Comparison of ENCODE assay signal across 1 cellular context in the genomic region with DNA sequence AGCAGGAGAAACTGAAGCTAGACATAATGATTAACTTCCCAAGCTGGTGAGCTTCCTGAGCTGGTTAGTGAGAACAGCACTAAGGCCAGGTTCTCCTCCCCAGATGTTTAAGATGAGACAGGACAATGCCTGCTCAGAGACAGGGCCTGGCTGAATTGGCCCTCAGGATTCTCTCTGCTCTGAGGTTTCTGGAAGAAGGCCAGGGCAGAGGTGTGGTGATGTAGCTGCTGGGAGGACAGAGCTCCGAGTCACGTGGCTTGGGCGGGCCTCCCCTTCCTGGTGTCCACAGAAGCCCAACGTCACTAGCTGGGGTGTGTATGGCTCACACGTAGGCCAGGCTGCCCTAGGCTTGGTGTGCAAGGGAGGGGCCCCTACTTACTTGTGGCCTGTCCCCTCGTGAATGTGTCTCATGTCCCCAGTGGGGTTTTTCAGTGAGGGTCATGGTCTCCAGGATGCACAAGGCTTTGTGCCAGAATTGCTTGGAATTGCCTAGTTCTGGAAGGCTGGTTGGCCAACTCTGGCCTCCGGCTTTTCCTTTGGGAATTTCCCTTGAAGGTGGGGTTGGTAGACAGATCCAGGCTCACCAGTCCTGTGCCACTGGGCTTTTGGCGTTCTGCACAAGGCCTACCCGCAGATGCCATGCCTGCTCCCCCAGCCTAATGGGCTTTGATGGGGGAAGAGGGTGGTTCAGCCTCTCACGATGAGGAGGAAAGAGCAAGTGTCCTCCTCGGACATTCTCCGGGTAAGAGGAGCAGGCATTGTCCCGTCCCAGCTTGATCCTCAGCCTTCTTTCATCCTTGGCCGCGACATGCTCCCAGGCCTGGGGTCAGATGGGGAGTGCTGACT.
TF ChIP-seq lines count a peak whose summit lies in the region.

No MANE protein-coding gene starts in this region.

TF ChIP-seq in GM12878, 131 proteins besides CTCF, POLR2A, EP300 and RAD21 (continues in another document):
- TF ChIP-seq ZNF274 (IDR thresholded peaks at IDR 0.05; ENCODE audit: insufficient read depth, insufficient read length) (no peak), ZNF592 (IDR thresholded peaks at IDR 0.05) (0 out of 2 replicates have a peak, but pooled peaks have one; percentile 5), BHLHE40 (IDR thresholded peaks at IDR 0.05; ENCODE audit: borderline replicate concordance in 1 of 2, low read depth in 2 of 2, low read length in 1 of 2) (peak; percentile 89 to 92), RUNX3 (IDR thresholded peaks at IDR 0.05; ENCODE audit: low read length) (peak; percentile 28; the same call in 1 of the 2 replicates), ETV6 (conservative IDR thresholded peaks at IDR 0.05 in 1 of 2, IDR thresholded peaks at IDR 0.05 in 1 of 2; ENCODE audit: borderline replicate concordance in 1 of 2, low read depth in 1 of 2) (peak in 1 of 2 experiments; percentile 20; a peak in 1 of 4 replicates), NRF1 (conservative IDR thresholded peaks at IDR 0.05; ENCODE audit: low read depth, low read length) (no peak), POLR2AphosphoS5 (IDR thresholded peaks at IDR 0.05; ENCODE audit: low read length) (peak; percentile 80), IKZF1 (conservative IDR thresholded peaks at IDR 0.05) (peak; percentile 77), BCL3 (IDR thresholded peaks at IDR 0.05; ENCODE audit: borderline replicate concordance, insufficient read depth, low read depth, low read length, poor library complexity, severe bottlenecking) (no peak), EED (IDR thresholded peaks at IDR 0.05; ENCODE audit: low read depth) (peak; percentile 4; the same call in 1 of the 2 replicates), E4F1 (IDR thresholded peaks at IDR 0.05; ENCODE audit: borderline replicate concordance, partially characterized antibody) (peak; percentile 19), KAT2A (conservative IDR thresholded peaks at IDR 0.05; ENCODE audit: control insufficient read depth, low read depth, low read length) (no peak), SMAD1 (IDR thresholded peaks at IDR 0.05; ENCODE audit: low read depth, partially characterized antibody) (peak; percentile 86), CBX5 (IDR thresholded peaks at IDR 0.05; ENCODE audit: low read depth) (no peak), E2F4 (IDR thresholded peaks at IDR 0.05; ENCODE audit: low read depth, low read length) (no peak), USF1 (IDR thresholded peaks at IDR 0.05; ENCODE audit: borderline replicate concordance, extremely low read length, insufficient read depth, low read depth, low read length) (peak; percentile 87), MXI1 (IDR thresholded peaks at IDR 0.05; ENCODE audit: low read depth, low read length) (peak; percentile 75), CREM (IDR thresholded peaks at IDR 0.05; ENCODE audit: low read depth) (peak; percentile 73), EGR1 (IDR thresholded peaks at IDR 0.05; ENCODE audit: borderline replicate concordance in 1 of 2, low read depth in 2 of 2, low read length in 2 of 2) (0 out of 3 replicates have a peak, but pooled peaks of 1 of the 2 experiments have one; percentile 5), USF2 (IDR thresholded peaks at IDR 0.05; ENCODE audit: borderline replicate concordance, low read depth, low read length) (peak; percentile 88), SKIL (IDR thresholded peaks at IDR 0.05; ENCODE audit: low read depth, poor library complexity, severe bottlenecking) (no peak), MTA2 (IDR thresholded peaks at IDR 0.05; ENCODE audit: low read depth) (peak; percentile 25; the same call in 1 of the 2 replicates)
- TF ChIP-seq, protein P1, sequence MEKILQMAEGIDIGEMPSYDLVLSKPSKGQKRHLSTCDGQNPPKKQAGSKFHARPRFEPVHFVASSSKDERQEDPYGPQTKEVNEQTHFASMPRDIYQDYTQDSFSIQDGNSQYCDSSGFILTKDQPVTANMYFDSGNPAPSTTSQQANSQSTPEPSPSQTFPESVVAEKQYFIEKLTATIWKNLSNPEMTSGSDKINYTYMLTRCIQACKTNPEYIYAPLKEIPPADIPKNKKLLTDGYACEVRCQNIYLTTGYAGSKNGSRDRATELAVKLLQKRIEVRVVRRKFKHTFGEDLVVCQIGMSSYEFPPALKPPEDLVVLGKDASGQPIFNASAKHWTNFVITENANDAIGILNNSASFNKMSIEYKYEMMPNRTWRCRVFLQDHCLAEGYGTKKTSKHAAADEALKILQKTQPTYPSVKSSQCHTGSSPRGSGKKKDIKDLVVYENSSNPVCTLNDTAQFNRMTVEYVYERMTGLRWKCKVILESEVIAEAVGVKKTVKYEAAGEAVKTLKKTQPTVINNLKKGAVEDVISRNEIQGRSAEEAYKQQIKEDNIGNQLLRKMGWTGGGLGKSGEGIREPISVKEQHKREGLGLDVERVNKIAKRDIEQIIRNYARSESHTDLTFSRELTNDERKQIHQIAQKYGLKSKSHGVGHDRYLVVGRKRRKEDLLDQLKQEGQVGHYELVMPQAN (conservative IDR thresholded peaks at IDR 0.05): peak; percentile 55; the same call in 1 of the 2 replicates
- TF ChIP-seq, protein P2, sequence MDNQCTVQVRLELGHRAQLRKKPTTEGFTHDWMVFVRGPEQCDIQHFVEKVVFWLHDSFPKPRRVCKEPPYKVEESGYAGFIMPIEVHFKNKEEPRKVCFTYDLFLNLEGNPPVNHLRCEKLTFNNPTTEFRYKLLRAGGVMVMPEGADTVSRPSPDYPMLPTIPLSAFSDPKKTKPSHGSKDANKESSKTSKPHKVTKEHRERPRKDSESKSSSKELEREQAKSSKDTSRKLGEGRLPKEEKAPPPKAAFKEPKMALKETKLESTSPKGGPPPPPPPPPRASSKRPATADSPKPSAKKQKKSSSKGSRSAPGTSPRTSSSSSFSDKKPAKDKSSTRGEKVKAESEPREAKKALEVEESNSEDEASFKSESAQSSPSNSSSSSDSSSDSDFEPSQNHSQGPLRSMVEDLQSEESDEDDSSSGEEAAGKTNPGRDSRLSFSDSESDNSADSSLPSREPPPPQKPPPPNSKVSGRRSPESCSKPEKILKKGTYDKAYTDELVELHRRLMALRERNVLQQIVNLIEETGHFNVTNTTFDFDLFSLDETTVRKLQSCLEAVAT (IDR thresholded peaks at IDR 0.05): peak; percentile 59; the same call in 1 of the 2 replicates
- TF ChIP-seq, protein P3, sequence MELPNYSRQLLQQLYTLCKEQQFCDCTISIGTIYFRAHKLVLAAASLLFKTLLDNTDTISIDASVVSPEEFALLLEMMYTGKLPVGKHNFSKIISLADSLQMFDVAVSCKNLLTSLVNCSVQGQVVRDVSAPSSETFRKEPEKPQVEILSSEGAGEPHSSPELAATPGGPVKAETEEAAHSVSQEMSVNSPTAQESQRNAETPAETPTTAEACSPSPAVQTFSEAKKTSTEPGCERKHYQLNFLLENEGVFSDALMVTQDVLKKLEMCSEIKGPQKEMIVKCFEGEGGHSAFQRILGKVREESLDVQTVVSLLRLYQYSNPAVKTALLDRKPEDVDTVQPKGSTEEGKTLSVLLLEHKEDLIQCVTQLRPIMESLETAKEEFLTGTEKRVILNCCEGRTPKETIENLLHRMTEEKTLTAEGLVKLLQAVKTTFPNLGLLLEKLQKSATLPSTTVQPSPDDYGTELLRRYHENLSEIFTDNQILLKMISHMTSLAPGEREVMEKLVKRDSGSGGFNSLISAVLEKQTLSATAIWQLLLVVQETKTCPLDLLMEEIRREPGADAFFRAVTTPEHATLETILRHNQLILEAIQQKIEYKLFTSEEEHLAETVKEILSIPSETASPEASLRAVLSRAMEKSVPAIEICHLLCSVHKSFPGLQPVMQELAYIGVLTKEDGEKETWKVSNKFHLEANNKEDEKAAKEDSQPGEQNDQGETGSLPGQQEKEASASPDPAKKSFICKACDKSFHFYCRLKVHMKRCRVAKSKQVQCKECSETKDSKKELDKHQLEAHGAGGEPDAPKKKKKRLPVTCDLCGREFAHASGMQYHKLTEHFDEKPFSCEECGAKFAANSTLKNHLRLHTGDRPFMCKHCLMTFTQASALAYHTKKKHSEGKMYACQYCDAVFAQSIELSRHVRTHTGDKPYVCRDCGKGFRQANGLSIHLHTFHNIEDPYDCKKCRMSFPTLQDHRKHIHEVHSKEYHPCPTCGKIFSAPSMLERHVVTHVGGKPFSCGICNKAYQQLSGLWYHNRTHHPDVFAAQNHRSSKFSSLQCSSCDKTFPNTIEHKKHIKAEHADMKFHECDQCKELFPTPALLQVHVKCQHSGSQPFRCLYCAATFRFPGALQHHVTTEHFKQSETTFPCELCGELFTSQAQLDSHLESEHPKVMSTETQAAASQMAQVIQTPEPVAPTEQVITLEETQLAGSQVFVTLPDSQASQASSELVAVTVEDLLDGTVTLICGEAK (IDR thresholded peaks at IDR 0.05; ENCODE audit: borderline replicate concordance): peak; percentile 32; the same call in 1 of the 2 replicates
